Comparison of ENCODE assay signal across 12 cellular contexts in genomic region chr10:103833731-103834365, GRCh38. TPM values are rescaled to one million over a fixed set of nuclear protein-coding genes. Genes with fewer than 3 reads are reported as not detected.
DNase-seq lines count a peak whose midpoint lies in the region; ATAC-seq and TF ChIP-seq lines count a peak whose summit lies in the region.
"Had no signal": no experiment of that assay in that cellular context is flagged by ENCODE, and none has a peak within 500 bp of the region (broad histone marks: within the 10 kb centered on the region; RNA-seq: fewer than 3 reads in every experiment).

No MANE protein-coding gene starts in this region.

- intact Hi-C loops in A673 (cut with micrococcal nuclease; ENCODE audit: unreplicated experiment) = no loop called here

- TF ChIP-seq CTCF in A673 (conservative IDR thresholded peaks at IDR 0.05; ENCODE audit: low read depth, low read length) = no peak
- TF ChIP-seq CTCF in gastroesophageal sphincter (IDR thresholded peaks at IDR 0.05) = no peak
- no peak for TF ChIP-seq CTCF in neural crest cell (conservative IDR thresholded peaks at IDR 0.05)

- POLR2A ChIA-PET in A673 (lab: Charles Lee; ENCODE audit: low non-redundant PET) = no interaction called here

- peak overlapping the region; percentile 1 for H3K4me3 Mint-ChIP-seq in neural crest cell
- H3K4me3 Mint-ChIP-seq: activated CD8-positive, alpha-beta T cell treated with anti-CD3 and anti-CD28 coated beads, Interleukin-2, amount 10 ng/mL, durations not matched to agents 7 days and 5 days; naive thymus-derived CD4-positive, alpha-beta T cell had no signal

- H3K4me1 Mint-ChIP-seq in neural crest cell = peaks cover 54% of the 10 kb centered on the region
- H3K4me1 Mint-ChIP-seq: naive thymus-derived CD4-positive, alpha-beta T cell had no signal

- in situ Hi-C loops in HAP-1 (cut with MboI; ENCODE audit: low sequenced_read_pairs) = no loop called here

- H3K36me3 ChIP-seq in A673 (ENCODE audit: insufficient read depth, low read length, poor library complexity, severe bottlenecking) (peaks cover 5% of the 10 kb centered on the region), gastroesophageal sphincter (no peaks in the 10 kb centered on the region), HAP-1 (replicated peaks) (no peaks in the 10 kb centered on the region)

- WGBS in gastroesophageal sphincter (ENCODE audit: low coverage in 1 of 2), 2 donors = 64% methylated on average over 4 of the region's 5 CpGs; no CpG with 5 or more reads in 1 of the 2 donors

- ATAC-seq in gastroesophageal sphincter = peak; percentile 48
- no peak for ATAC-seq in GM21423 (IDR thresholded peaks at IDR 0.05; ENCODE audit: unreplicated experiment)
- ATAC-seq: activated CD8-positive, alpha-beta T cell treated with anti-CD3 and anti-CD28 coated beads, Interleukin-2, amount 10 ng/mL, durations not matched to agents 7 days and 5 days; naive thymus-derived CD4-positive, alpha-beta T cell had no signal

- no TSS peak for BruUV-seq in A673 (replicated peaks; lab: Mats Ljungman, UMichigan)

- H3K27me3 ChIP-seq in A673 (replicated peaks; ENCODE audit: insufficient read depth, low read depth, low read length, poor library complexity) = no peaks in the 10 kb centered on the region
- H3K27me3 ChIP-seq in gastroesophageal sphincter = no peaks in the 10 kb centered on the region
- no peaks in the 10 kb centered on the region for H3K27me3 ChIP-seq in HAP-1 (ENCODE audit: low read depth)

- no peaks in the 10 kb centered on the region for H3K27me3 Mint-ChIP-seq in neural crest cell (ENCODE audit: low read depth)

- peaks cover 64% of the 10 kb centered on the region for H3K4me1 ChIP-seq in A673 (ENCODE audit: insufficient read depth, low read length, poor library complexity, severe bottlenecking)
- H3K4me1 ChIP-seq in gastroesophageal sphincter = peaks cover 0 to 56% (median 21%) of the 10 kb centered on the region in 3 donors
- peaks cover 3% of the 10 kb centered on the region for H3K4me1 ChIP-seq in HAP-1

- H3K9me3 ChIP-seq in A673 (ENCODE audit: low read depth, low read length, poor library complexity, severe bottlenecking) = peaks cover 6% of the 10 kb centered on the region
- H3K9me3 ChIP-seq in gastroesophageal sphincter = no peaks in the 10 kb centered on the region
- no peaks in the 10 kb centered on the region for H3K9me3 ChIP-seq in HAP-1

- TF ChIP-seq EP300 in gastroesophageal sphincter (IDR thresholded peaks at IDR 0.05) = no peak

- peaks cover 9% of the 10 kb centered on the region for H3K36me3 Mint-ChIP-seq in neural crest cell (ENCODE audit: low read depth)
- H3K36me3 Mint-ChIP-seq: naive thymus-derived CD4-positive, alpha-beta T cell had no signal

- no peak for TF ChIP-seq POLR2A in gastroesophageal sphincter (IDR thresholded peaks at IDR 0.05)

- H3K4me3 ChIP-seq in A673 (ENCODE audit: low read depth, low read length, poor library complexity, severe bottlenecking) = no peak overlapping the region
- no peak overlapping the region for H3K4me3 ChIP-seq in gastroesophageal sphincter
- H3K4me3 ChIP-seq in HAP-1 = no peak overlapping the region

- CTCF ChIA-PET in A673 (lab: Charles Lee) = interaction anchor here (0.6 to 0.8 kb wide), 2 partner anchors 14 to 345 kb away, joined by 3 read pairs; no protein-coding TSS in a partner anchor

- peaks cover 3% of the 10 kb centered on the region for H3K9me3 Mint-ChIP-seq in neural crest cell

- H3K27ac Mint-ChIP-seq in neural crest cell (ENCODE audit: unreplicated experiment) = peak overlapping the region; percentile 68
- H3K27ac Mint-ChIP-seq: activated CD8-positive, alpha-beta T cell treated with anti-CD3 and anti-CD28 coated beads, Interleukin-2, amount 10 ng/mL, durations not matched to agents 7 days and 5 days; naive thymus-derived CD4-positive, alpha-beta T cell had no signal

- DNase-seq in A673 (ENCODE audit: low spot score) (no peak), NCI-H2029 treated with DMSO at 0.1 percent for 48 hours (lab: John Stamatoyannopoulos, UW) (peak; percentile 23), neural crest cell (ENCODE audit: low read depth, low spot score) (no peak), HAP-1 (ENCODE audit: low spot score in 2 of 2) (no peak), GM19238 (ENCODE audit: insufficient read length, low spot score) (no peak), epidermal melanocyte (ENCODE audit: insufficient read length, low spot score) (no peak)
- DNase-seq: activated CD8-positive, alpha-beta T cell treated with anti-CD3 and anti-CD28 coated beads, Interleukin-2, amount 10 ng/mL, durations not matched to agents 7 days and 5 days; naive thymus-derived CD4-positive, alpha-beta T cell; NCI-H524 treated with DMSO at 0.1 percent for 48 hours; stimulated activated CD8-positive, alpha-beta memory T cell treated with anti-CD3 and anti-CD28 coated beads, Interleukin-4, amount 100 ng/mL, for 48 hours had no signal

- peak overlapping the region; percentile 21 for H3K27ac ChIP-seq in A673 (ENCODE audit: low read depth, low read length, poor library complexity, severe bottlenecking)
- peak overlapping the region in 3 of 4 donors; percentile 59 to 64 (median 62) for H3K27ac ChIP-seq in gastroesophageal sphincter

RNA-seq across cellular contexts. Expression of gene SH3PXD2A, which starts 21.5 kb away (rescaled TPM):
- total RNA-seq in A673 (2021) = 54.9 and 57.1 TPM in 2 replicates
- total RNA-seq in gastroesophageal sphincter = 10 to 100 TPM; 31.2 to 65.2 (median 39.5) TPM
- 22.8 and 23.2 TPM in 2 replicates for total RNA-seq in neural crest cell
